ENCODE assay signal across 21 cellular contexts in genomic region chrX:52277666-52278065, GRCh38.
"Had no signal": no experiment of that assay in that cellular context is flagged by ENCODE, and none has a peak within 500 bp of the region (broad histone marks: within the 10 kb centered on the region; RNA-seq: fewer than 3 reads in every experiment).

No MANE protein-coding gene starts in this region.

- DNase-seq: effector CD4-positive, alpha-beta T cell; heart right ventricle; hypothalamus; left colon; mammary epithelial cell; naive thymus-derived CD4-positive, alpha-beta T cell; nephron progenitor cell; sigmoid colon; stimulated activated CD4-positive, alpha-beta T cell treated with anti-CD3 and anti-CD28 coated beads, Interleukin-12 subunit alpha, Interleukin-12 subunit beta, amount 100 ng/mL, for 4 hours; stimulated activated naive CD4-positive, alpha-beta T cell; stomach; substantia nigra; transverse colon had no signal

- H3K9me3 ChIP-seq: right atrium auricular region, thoracic aorta, transverse colon had no signal

- H3K4me1 ChIP-seq: heart right ventricle, parathyroid adenoma, right atrium auricular region, sigmoid colon, stomach, transverse colon had no signal

- H3K27ac ChIP-seq: coronary artery, heart right ventricle, parathyroid adenoma, right atrium auricular region, sigmoid colon, skin epidermis, stomach, thoracic aorta, transverse colon had no signal

- H3K27me3 ChIP-seq: right atrium auricular region, sigmoid colon, transverse colon had no signal

- FAIRE-seq: frontal cortex, islet of Langerhans had no signal

- H3K4me3 ChIP-seq: coronary artery, heart right ventricle, right atrium auricular region, sigmoid colon, skin epidermis, stomach, thoracic aorta, transverse colon had no signal

- H3K9ac ChIP-seq: parathyroid adenoma had no signal

- H3K36me3 ChIP-seq: heart right ventricle, right atrium auricular region, sigmoid colon, stomach, thoracic aorta, transverse colon had no signal

- ATAC-seq: esophagus mucosa; heart right ventricle; left colon; naive thymus-derived CD4-positive, alpha-beta T cell had no signal
